ENCODE assay signal across 2 cellular contexts in the genomic region with DNA sequence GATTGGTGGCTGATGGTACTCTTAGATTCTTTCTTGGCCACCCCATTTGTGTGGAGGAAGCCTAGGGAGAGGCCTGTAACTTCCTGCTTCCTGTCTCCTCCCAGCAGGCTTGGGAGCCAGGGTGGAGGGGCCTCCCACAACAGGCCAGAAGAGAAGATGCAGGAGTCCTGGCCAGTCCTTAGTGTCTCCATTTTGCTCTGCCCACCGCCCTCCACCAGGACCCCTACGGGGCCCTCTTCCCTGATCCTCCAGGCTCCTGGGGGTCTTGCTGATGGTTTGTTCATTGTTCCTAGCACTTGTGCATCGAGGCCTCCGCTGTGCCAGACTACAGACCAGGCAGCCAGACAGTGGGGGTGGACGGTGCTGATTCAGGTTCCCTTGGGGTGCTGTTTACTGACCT.
TF ChIP-seq lines count a peak whose summit lies in the region.

No MANE protein-coding gene starts in this region.

TF ChIP-seq in HCT116, 20 proteins besides CTCF, POLR2A, EP300 and RAD21:
- TF ChIP-seq EZH2 (IDR thresholded peaks at IDR 0.05) (no peak), TCF7L2 (IDR thresholded peaks at IDR 0.05; ENCODE audit: borderline replicate concordance, extremely low read depth, insufficient read depth, insufficient read length) (no peak), SIN3A (IDR thresholded peaks at IDR 0.05; ENCODE audit: low read depth) (no peak), EGR1 (IDR thresholded peaks at IDR 0.05; ENCODE audit: low read depth) (no peak), ZFX (IDR thresholded peaks at IDR 0.05) (no peak), SP1 (IDR thresholded peaks at IDR 0.05; ENCODE audit: low read depth) (no peak), CBX3 (IDR thresholded peaks at IDR 0.05; ENCODE audit: low read depth) (no peak)
- TF ChIP-seq, protein P1, sequence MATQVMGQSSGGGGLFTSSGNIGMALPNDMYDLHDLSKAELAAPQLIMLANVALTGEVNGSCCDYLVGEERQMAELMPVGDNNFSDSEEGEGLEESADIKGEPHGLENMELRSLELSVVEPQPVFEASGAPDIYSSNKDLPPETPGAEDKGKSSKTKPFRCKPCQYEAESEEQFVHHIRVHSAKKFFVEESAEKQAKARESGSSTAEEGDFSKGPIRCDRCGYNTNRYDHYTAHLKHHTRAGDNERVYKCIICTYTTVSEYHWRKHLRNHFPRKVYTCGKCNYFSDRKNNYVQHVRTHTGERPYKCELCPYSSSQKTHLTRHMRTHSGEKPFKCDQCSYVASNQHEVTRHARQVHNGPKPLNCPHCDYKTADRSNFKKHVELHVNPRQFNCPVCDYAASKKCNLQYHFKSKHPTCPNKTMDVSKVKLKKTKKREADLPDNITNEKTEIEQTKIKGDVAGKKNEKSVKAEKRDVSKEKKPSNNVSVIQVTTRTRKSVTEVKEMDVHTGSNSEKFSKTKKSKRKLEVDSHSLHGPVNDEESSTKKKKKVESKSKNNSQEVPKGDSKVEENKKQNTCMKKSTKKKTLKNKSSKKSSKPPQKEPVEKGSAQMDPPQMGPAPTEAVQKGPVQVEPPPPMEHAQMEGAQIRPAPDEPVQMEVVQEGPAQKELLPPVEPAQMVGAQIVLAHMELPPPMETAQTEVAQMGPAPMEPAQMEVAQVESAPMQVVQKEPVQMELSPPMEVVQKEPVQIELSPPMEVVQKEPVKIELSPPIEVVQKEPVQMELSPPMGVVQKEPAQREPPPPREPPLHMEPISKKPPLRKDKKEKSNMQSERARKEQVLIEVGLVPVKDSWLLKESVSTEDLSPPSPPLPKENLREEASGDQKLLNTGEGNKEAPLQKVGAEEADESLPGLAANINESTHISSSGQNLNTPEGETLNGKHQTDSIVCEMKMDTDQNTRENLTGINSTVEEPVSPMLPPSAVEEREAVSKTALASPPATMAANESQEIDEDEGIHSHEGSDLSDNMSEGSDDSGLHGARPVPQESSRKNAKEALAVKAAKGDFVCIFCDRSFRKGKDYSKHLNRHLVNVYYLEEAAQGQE (IDR thresholded peaks at IDR 0.05; ENCODE audit: low read depth) = no peak
- TF ChIP-seq, protein P2, sequence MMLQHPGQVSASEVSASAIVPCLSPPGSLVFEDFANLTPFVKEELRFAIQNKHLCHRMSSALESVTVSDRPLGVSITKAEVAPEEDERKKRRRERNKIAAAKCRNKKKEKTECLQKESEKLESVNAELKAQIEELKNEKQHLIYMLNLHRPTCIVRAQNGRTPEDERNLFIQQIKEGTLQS (IDR thresholded peaks at IDR 0.05) = no peak
- TF ChIP-seq, protein P3, sequence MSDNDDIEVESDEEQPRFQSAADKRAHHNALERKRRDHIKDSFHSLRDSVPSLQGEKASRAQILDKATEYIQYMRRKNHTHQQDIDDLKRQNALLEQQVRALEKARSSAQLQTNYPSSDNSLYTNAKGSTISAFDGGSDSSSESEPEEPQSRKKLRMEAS (IDR thresholded peaks at IDR 0.05) = no peak

TF ChIP-seq in H1, 55 proteins besides CTCF, POLR2A, EP300 and RAD21:
- TF ChIP-seq HDAC6 (IDR thresholded peaks at IDR 0.05; ENCODE audit: low read depth, low read length) = no peak
- no peak for TF ChIP-seq CEBPB (IDR thresholded peaks at IDR 0.05; ENCODE audit: low read depth, low read length)
- TF ChIP-seq SRF (IDR thresholded peaks at IDR 0.05; ENCODE audit: low read depth, low read length) = no peak
- no peak for TF ChIP-seq HDAC2 (IDR thresholded peaks at IDR 0.05; ENCODE audit: borderline replicate concordance in 1 of 2, low read depth in 2 of 2, low read length in 2 of 2)
- TF ChIP-seq TBP (IDR thresholded peaks at IDR 0.05; ENCODE audit: low read depth, low read length) = no peak
- no peak for TF ChIP-seq SIX5 (IDR thresholded peaks at IDR 0.05; ENCODE audit: low read depth, low read length)
- TF ChIP-seq CBX5 (IDR thresholded peaks at IDR 0.05; ENCODE audit: low read depth, low read length) = no peak
- no peak for TF ChIP-seq SAP30 (IDR thresholded peaks at IDR 0.05; ENCODE audit: insufficient read depth, insufficient replicate concordance, low read length)
- TF ChIP-seq PHF8 (conservative IDR thresholded peaks at IDR 0.05; ENCODE audit: low read depth, low read length) = no peak
- no peak for TF ChIP-seq NANOG (IDR thresholded peaks at IDR 0.05; ENCODE audit: insufficient read depth, low read depth, low read length, poor library complexity, severe bottlenecking)
- no peak for TF ChIP-seq JUN (IDR thresholded peaks at IDR 0.05; ENCODE audit: low read depth, low read length)
- TF ChIP-seq ZNF274 (IDR thresholded peaks at IDR 0.05; ENCODE audit: borderline replicate concordance, extremely low read depth, low read length) = no peak
- TF ChIP-seq TAF7 (optimal IDR thresholded peaks at IDR 0.05; ENCODE audit: borderline replicate concordance, low read depth, low read length) = no peak
- no peak for TF ChIP-seq KDM5A (IDR thresholded peaks at IDR 0.05; ENCODE audit: low read length)
- no peak for TF ChIP-seq CREB1 (IDR thresholded peaks at IDR 0.05)
- no peak for TF ChIP-seq TEAD4 (IDR thresholded peaks at IDR 0.05; ENCODE audit: low read depth, low read length)
